In the genomic region with DNA sequence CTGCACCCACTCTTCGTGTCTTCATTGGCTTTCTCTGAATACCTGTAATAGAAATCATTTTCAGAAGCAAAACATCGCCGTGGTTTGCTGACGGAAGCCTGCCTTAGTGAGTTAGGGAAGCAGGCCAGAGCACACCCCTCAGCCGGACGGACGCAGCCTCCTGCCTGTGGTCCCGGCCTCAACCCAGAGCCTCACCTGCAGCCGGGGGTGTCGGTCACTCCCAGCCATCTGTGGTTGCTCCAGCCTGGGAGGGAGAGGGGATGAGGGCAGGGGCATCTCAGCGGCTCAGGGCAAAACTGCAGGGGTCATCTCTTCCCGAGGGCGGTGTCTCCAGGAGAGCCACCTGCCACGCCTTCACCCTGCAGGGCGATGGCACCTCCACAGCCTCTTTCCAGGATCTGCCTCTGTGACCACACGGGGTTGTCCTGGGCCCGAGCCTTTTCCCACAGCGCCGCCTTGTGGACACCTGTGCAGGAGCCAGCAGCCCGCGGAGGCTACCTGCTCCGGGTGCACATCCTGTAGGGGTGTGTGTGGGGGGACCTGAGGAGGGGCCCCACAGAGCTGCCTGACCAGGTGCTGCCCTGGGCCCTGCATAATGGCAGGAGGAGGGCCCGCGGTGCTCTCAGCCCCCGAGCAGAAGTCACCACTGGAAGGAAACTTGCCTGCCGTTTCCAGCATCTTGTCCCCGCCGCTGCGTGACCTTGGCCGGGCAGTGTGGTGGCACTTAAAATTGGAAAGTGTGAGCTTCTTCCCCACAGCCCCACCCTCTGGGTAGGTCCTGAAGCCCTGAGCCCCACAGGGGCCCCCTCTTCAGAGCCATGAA, we compare ENCODE assay signal across 1 cellular context.
TF ChIP-seq lines count a peak whose summit lies in the region.

No MANE protein-coding gene starts in this region.

TF ChIP-seq in HepG2, 621 proteins besides CTCF, POLR2A, EP300 and RAD21 (continued from another document and continues in another):
- TF ChIP-seq ZNF318 (CRISPR knock-in tag; IDR thresholded peaks at IDR 0.05) = no peak
- no peak for TF ChIP-seq IRX3 (CRISPR knock-in tag; IDR thresholded peaks at IDR 0.05; ENCODE audit: borderline replicate concordance, low read depth)
- TF ChIP-seq, protein P1, sequence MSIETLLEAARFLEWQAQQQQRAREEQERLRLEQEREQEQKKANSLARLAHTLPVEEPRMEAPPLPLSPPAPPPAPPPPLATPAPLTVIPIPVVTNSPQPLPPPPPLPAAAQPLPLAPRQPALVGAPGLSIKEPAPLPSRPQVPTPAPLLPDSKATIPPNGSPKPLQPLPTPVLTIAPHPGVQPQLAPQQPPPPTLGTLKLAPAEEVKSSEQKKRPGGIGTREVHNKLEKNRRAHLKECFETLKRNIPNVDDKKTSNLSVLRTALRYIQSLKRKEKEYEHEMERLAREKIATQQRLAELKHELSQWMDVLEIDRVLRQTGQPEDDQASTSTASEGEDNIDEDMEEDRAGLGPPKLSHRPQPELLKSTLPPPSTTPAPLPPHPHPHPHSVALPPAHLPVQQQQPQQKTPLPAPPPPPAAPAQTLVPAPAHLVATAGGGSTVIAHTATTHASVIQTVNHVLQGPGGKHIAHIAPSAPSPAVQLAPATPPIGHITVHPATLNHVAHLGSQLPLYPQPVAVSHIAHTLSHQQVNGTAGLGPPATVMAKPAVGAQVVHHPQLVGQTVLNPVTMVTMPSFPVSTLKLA (IDR thresholded peaks at IDR 0.05) = no peak
- TF ChIP-seq ZNF235 (CRISPR knock-in tag; IDR thresholded peaks at IDR 0.05; ENCODE audit: borderline replicate concordance) = peak; percentile 74; the same call in 1 of the 2 replicates
- no peak for TF ChIP-seq NFKB2 (CRISPR knock-in tag; IDR thresholded peaks at IDR 0.05; ENCODE audit: borderline replicate concordance)
- peak; percentile 72 for TF ChIP-seq ZNF883 (CRISPR knock-in tag; IDR thresholded peaks at IDR 0.05; ENCODE audit: not compliant biosample characterization)
- TF ChIP-seq ZNF530 (CRISPR knock-in tag; IDR thresholded peaks at IDR 0.05; ENCODE audit: low read depth) = no peak
- no peak for TF ChIP-seq DRAP1 (CRISPR knock-in tag; IDR thresholded peaks at IDR 0.05)
- TF ChIP-seq SMC3 (IDR thresholded peaks at IDR 0.05; ENCODE audit: low read length) = peak; percentile 63; the same call in 1 of the 2 replicates
- TF ChIP-seq ZNF34 (CRISPR knock-in tag; IDR thresholded peaks at IDR 0.05; ENCODE audit: borderline replicate concordance) = no peak
- no peak for TF ChIP-seq XBP1 (CRISPR knock-in tag; IDR thresholded peaks at IDR 0.05)
- TF ChIP-seq ZNF775 (CRISPR knock-in tag; IDR thresholded peaks at IDR 0.05; ENCODE audit: borderline replicate concordance) = no peak
- peak; percentile 77; the same call in 1 of the 2 replicates for TF ChIP-seq MTERF4 (CRISPR knock-in tag; IDR thresholded peaks at IDR 0.05)
- TF ChIP-seq, protein P2, sequence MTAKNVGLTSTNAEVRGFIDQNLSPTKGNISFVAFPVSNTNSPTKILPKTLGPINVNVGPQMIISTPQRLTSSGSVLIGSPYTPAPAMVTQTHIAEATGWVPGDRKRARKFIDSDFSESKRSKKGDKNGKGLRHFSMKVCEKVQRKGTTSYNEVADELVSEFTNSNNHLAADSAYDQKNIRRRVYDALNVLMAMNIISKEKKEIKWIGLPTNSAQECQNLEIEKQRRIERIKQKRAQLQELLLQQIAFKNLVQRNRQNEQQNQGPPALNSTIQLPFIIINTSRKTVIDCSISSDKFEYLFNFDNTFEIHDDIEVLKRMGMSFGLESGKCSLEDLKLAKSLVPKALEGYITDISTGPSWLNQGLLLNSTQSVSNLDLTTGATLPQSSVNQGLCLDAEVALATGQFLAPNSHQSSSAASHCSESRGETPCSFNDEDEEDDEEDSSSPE (CRISPR knock-in tag; IDR thresholded peaks at IDR 0.05) = 0 out of 2 replicates have a peak, but pooled peaks have one; percentile 18
- TF ChIP-seq KLF15 (CRISPR knock-in tag; IDR thresholded peaks at IDR 0.05; ENCODE audit: borderline replicate concordance) = no peak
- no peak for TF ChIP-seq ZFP41 (CRISPR knock-in tag; IDR thresholded peaks at IDR 0.05; ENCODE audit: borderline replicate concordance)
- no peak for TF ChIP-seq ZNF33B (CRISPR knock-in tag; IDR thresholded peaks at IDR 0.05)
- TF ChIP-seq ATF3 (CRISPR knock-in tag; IDR thresholded peaks at IDR 0.05) = no peak
- no peak for TF ChIP-seq FOSL1 (CRISPR knock-in tag; IDR thresholded peaks at IDR 0.05; ENCODE audit: borderline replicate concordance)
- TF ChIP-seq CENPX (CRISPR knock-in tag; IDR thresholded peaks at IDR 0.05) = no peak
- TF ChIP-seq ZNF674 (CRISPR knock-in tag; IDR thresholded peaks at IDR 0.05; ENCODE audit: low read depth) = no peak
- no peak for TF ChIP-seq CAMTA2 (CRISPR knock-in tag; IDR thresholded peaks at IDR 0.05; ENCODE audit: borderline replicate concordance)
- no peak for TF ChIP-seq ZNF772 (CRISPR knock-in tag; IDR thresholded peaks at IDR 0.05)
- TF ChIP-seq FOXJ3 (CRISPR knock-in tag; IDR thresholded peaks at IDR 0.05; ENCODE audit: borderline replicate concordance) = no peak
- no peak for TF ChIP-seq NONO (IDR thresholded peaks at IDR 0.05)
- TF ChIP-seq NONO (CRISPR knock-in tag; conservative IDR thresholded peaks at IDR 0.05) = peak; percentile 34; the same call in 1 of the 2 replicates
- TF ChIP-seq ZNF224 (CRISPR knock-in tag; IDR thresholded peaks at IDR 0.05) = no peak
- no peak for TF ChIP-seq NPAS2 (CRISPR knock-in tag; IDR thresholded peaks at IDR 0.05; ENCODE audit: borderline replicate concordance)
- TF ChIP-seq ZMYM4 (CRISPR knock-in tag; IDR thresholded peaks at IDR 0.05) = no peak
- no peak for TF ChIP-seq DR1 (CRISPR knock-in tag; IDR thresholded peaks at IDR 0.05)
- TF ChIP-seq HNRNPL (IDR thresholded peaks at IDR 0.05; ENCODE audit: low read depth, low read length) = 0 out of 2 replicates have a peak, but pooled peaks have one; percentile 52
- TF ChIP-seq MAFK (conservative IDR thresholded peaks at IDR 0.05 in 1 of 2, IDR thresholded peaks at IDR 0.05 in 1 of 2; ENCODE audit: low read length in 2 of 2) = no peak
- TF ChIP-seq NFE2L1 (CRISPR knock-in tag; IDR thresholded peaks at IDR 0.05; ENCODE audit: borderline replicate concordance) = no peak
- no peak for TF ChIP-seq ZSCAN29 (CRISPR knock-in tag; conservative IDR thresholded peaks at IDR 0.05)
- no peak for TF ChIP-seq CEBPG (CRISPR knock-in tag; IDR thresholded peaks at IDR 0.05)
- no peak for TF ChIP-seq ZNF746 (CRISPR knock-in tag; IDR thresholded peaks at IDR 0.05)
- no peak for TF ChIP-seq RFXAP (CRISPR knock-in tag; IDR thresholded peaks at IDR 0.05; ENCODE audit: borderline replicate concordance)
- TF ChIP-seq MXI1 (IDR thresholded peaks at IDR 0.05; ENCODE audit: borderline replicate concordance, low read depth, low read length) = peak; percentile 41; the same call in 1 of the 3 replicates
- no peak for TF ChIP-seq HNF4A (CRISPR knock-in tag; IDR thresholded peaks at IDR 0.05)
- TF ChIP-seq GATAD2A (CRISPR knock-in tag; IDR thresholded peaks at IDR 0.05) = peak; percentile 26; the same call in 1 of the 2 replicates
- TF ChIP-seq REPIN1 (CRISPR knock-in tag; IDR thresholded peaks at IDR 0.05; ENCODE audit: borderline replicate concordance, low read depth) = peak; percentile 54; the same call in 1 of the 2 replicates
- TF ChIP-seq ZMYM3 (CRISPR knock-in tag; IDR thresholded peaks at IDR 0.05) = no peak
- no peak for TF ChIP-seq ZNF280D (CRISPR knock-in tag; IDR thresholded peaks at IDR 0.05)
- no peak for TF ChIP-seq ZNF432 (CRISPR knock-in tag; IDR thresholded peaks at IDR 0.05; ENCODE audit: borderline replicate concordance)
- no peak for TF ChIP-seq ZNF441 (CRISPR knock-in tag; IDR thresholded peaks at IDR 0.05; ENCODE audit: borderline replicate concordance)
- TF ChIP-seq, protein P3, sequence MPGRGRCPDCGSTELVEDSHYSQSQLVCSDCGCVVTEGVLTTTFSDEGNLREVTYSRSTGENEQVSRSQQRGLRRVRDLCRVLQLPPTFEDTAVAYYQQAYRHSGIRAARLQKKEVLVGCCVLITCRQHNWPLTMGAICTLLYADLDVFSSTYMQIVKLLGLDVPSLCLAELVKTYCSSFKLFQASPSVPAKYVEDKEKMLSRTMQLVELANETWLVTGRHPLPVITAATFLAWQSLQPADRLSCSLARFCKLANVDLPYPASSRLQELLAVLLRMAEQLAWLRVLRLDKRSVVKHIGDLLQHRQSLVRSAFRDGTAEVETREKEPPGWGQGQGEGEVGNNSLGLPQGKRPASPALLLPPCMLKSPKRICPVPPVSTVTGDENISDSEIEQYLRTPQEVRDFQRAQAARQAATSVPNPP (CRISPR knock-in tag; IDR thresholded peaks at IDR 0.05) = no peak
- TF ChIP-seq EZH2 (conservative IDR thresholded peaks at IDR 0.05; ENCODE audit: low read depth, low read length) = no peak
